In genomic region chr12:27969011-27969900, GRCh38 we compare ENCODE assay signal across 8 cellular contexts. TPM values are rescaled to one million over a fixed set of nuclear protein-coding genes. Genes with fewer than 3 reads are reported as not detected.
DNase-seq lines count a peak whose midpoint lies in the region; ATAC-seq and TF ChIP-seq lines count a peak whose summit lies in the region.

No MANE protein-coding gene starts in this region.

- H3K27me3 Mint-ChIP-seq in natural killer cell (ENCODE audit: low read depth in 2 of 2): peaks cover 52 to 83% of the 10 kb centered on the region in 2 donors

- peaks cover 4% of the 10 kb centered on the region for H3K4me1 ChIP-seq in cardiac muscle cell (ENCODE audit: low read depth)

- peaks cover 7 to 12% of the 10 kb centered on the region in 2 donors for H3K4me1 Mint-ChIP-seq in natural killer cell

- intact Hi-C loops in cardiac septum (cut with DNase I): no loop called here
- intact Hi-C loops in natural killer cell (cut with micrococcal nuclease): no loop called here

- no peak overlapping the region for H3K27ac ChIP-seq in cardiac muscle cell

- DNase-seq in cardiac muscle cell (ENCODE audit: low read depth in 1 of 2, low spot score in 1 of 2): peak; percentile 42 to 55
- no peak for DNase-seq in cardiac septum (ENCODE audit: low spot score)
- DNase-seq in SW480 (ENCODE audit: low spot score): peak; percentile 68
- no peak for DNase-seq in natural killer cell

- no peak overlapping the region for H3K27ac Mint-ChIP-seq in natural killer cell

- peaks cover 100% of the 10 kb centered on the region for H3K27me3 ChIP-seq in cardiac muscle cell

- peak overlapping the region; percentile 35 for H3K4me3 Mint-ChIP-seq in natural killer cell

- H3K9me3 Mint-ChIP-seq in natural killer cell: peaks cover under 1 to 2% of the 10 kb centered on the region in 2 donors

- TF ChIP-seq CTCF in cardiac muscle cell (IDR thresholded peaks at IDR 0.05; ENCODE audit: low read depth, low read length): peak; percentile 19
- no peak for TF ChIP-seq CTCF in natural killer cell (IDR thresholded peaks at IDR 0.05)

- peak overlapping the region; percentile 38 for H3K4me3 ChIP-seq in cardiac muscle cell

- H3K36me3 ChIP-seq in cardiac muscle cell: no peaks in the 10 kb centered on the region

- peaks cover 5% of the 10 kb centered on the region for H3K36me3 Mint-ChIP-seq in natural killer cell

- H3K9me3 ChIP-seq in cardiac muscle cell (ENCODE audit: low read depth): no peaks in the 10 kb centered on the region

- ATAC-seq in esophagus mucosa (peak; percentile 10), natural killer cell (no peak), HG03175 (IDR thresholded peaks at IDR 0.05; ENCODE audit: unreplicated experiment) (no peak), HG03139 (IDR thresholded peaks at IDR 0.05; ENCODE audit: unreplicated experiment) (no peak), GM19328 (IDR thresholded peaks at IDR 0.05; ENCODE audit: unreplicated experiment) (no peak)

RNA-seq across cellular contexts. Expression of gene PTHLH, which starts 3.3 kb away (rescaled TPM):
- not detected in 2 replicates for total RNA-seq in cardiac muscle cell
- polyA plus RNA-seq in cardiac muscle cell: 0.20 TPM in 1 of 2 replicates, not detected in the other
- total RNA-seq in cardiac septum: 1.9 TPM
- 19.0 TPM for total RNA-seq in esophagus mucosa
- total RNA-seq in natural killer cell: not detected

Comparison
In these comparisons a context has a peak if more than half of its experiments do, and no peak if none do; other contexts are left out.
1. DNase-seq: peak in cardiac muscle cell (2 of 2) and SW480 (single experiment); none in cardiac septum (single experiment) and natural killer cell (single experiment).